In genomic region chr20:53750827-53751393, GRCh38 we compare ENCODE assay signal across 1 cellular context.
TF ChIP-seq lines count a peak whose summit lies in the region.

No MANE protein-coding gene starts in this region.

TF ChIP-seq in SK-N-SH treated with all-trans-retinoic acid at 6 μM for 48 hours, 23 proteins besides CTCF, POLR2A, EP300 and RAD21 (continued from another document):
- TF ChIP-seq, protein P1, sequence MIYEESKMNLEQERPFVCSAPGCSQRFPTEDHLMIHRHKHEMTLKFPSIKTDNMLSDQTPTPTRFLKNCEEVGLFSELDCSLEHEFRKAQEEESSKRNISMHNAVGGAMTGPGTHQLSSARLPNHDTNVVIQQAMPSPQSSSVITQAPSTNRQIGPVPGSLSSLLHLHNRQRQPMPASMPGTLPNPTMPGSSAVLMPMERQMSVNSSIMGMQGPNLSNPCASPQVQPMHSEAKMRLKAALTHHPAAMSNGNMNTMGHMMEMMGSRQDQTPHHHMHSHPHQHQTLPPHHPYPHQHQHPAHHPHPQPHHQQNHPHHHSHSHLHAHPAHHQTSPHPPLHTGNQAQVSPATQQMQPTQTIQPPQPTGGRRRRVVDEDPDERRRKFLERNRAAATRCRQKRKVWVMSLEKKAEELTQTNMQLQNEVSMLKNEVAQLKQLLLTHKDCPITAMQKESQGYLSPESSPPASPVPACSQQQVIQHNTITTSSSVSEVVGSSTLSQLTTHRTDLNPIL (CRISPR knock-in tag; IDR thresholded peaks at IDR 0.05; ENCODE audit: low read depth): no peak
